In the genomic region with DNA sequence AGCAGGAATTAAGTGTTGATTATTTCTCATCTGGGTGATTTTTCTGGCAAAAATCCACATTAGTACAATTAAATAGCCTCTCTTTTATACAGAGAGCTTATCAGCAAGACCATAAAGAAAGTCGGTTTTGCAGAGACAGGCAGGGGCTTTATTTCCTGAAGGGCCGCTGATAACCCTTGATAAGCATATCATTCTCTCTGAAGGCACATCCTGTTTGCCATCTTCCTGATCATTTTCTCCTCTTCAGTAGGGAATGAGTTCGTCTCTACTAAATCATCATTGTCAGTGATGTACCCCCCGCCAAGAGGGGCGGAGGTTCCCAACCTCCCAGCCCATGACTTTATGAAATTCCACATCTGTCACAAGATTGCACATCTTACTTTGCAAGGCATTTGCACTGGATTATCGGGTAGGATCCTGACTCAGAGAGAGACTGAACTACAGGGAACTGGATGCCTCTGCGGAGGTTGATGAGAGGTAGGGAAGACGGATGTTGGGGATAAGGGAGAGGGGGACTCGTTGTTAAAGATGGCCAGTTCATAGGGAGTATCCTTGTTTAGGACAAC, we compare ENCODE assay signal across 1 cellular context.
TF ChIP-seq lines count a peak whose summit lies in the region.

No MANE protein-coding gene starts in this region.

TF ChIP-seq in H1, 55 proteins besides CTCF, POLR2A, EP300 and RAD21 (continued from another document):
- TF ChIP-seq CHD7 (IDR thresholded peaks at IDR 0.05; ENCODE audit: insufficient replicate concordance, low read length) (no peak), MAFK (IDR thresholded peaks at IDR 0.05; ENCODE audit: low read depth, low read length) (no peak), MAX (IDR thresholded peaks at IDR 0.05) (no peak), CREB1 (IDR thresholded peaks at IDR 0.05) (no peak), PHF8 (conservative IDR thresholded peaks at IDR 0.05; ENCODE audit: low read depth, low read length) (no peak), HDAC2 (IDR thresholded peaks at IDR 0.05; ENCODE audit: borderline replicate concordance in 1 of 2, low read depth in 2 of 2, low read length in 2 of 2) (no peak), RFX5 (IDR thresholded peaks at IDR 0.05; ENCODE audit: borderline replicate concordance, low read depth, low read length) (no peak), SUZ12 (IDR thresholded peaks at IDR 0.05; ENCODE audit: low read length) (no peak), GABPA (IDR thresholded peaks at IDR 0.05; ENCODE audit: borderline replicate concordance, insufficient read depth, low read length) (no peak), ZNF274 (IDR thresholded peaks at IDR 0.05; ENCODE audit: borderline replicate concordance, extremely low read depth, low read length) (no peak)
TF ChIP-seq in H1: peak in this region for 0.
